14 cellular contexts compared by ENCODE assay signal in genomic region chr11:95156916-95157568, GRCh38.
DNase-seq lines count a peak whose midpoint lies in the region; ATAC-seq and TF ChIP-seq lines count a peak whose summit lies in the region.
"Had no signal": no experiment of that assay in that cellular context is flagged by ENCODE, and none has a peak within 500 bp of the region (broad histone marks: within the 10 kb centered on the region; RNA-seq: fewer than 3 reads in every experiment).

No MANE protein-coding gene starts in this region.

- peaks cover 40% of the 10 kb centered on the region for H3K4me1 Mint-ChIP-seq in activated T-cell treated with anti-CD3 and anti-CD28 coated beads, Interleukin-2, amount 50 U/mL, for 72 hours (ENCODE audit: low read depth)
- peaks cover under 1% of the 10 kb centered on the region for H3K4me1 Mint-ChIP-seq in osteocyte (ENCODE audit: unreplicated experiment)
- peaks cover 29% of the 10 kb centered on the region for H3K4me1 Mint-ChIP-seq in activated CD4-positive, alpha-beta memory T cell treated with anti-CD3 and anti-CD28 coated beads, Interleukin-2, amount 10 ng/mL, durations not matched to agents 7 days and 5 days

- H3K27ac Mint-ChIP-seq in activated T-cell treated with anti-CD3 and anti-CD28 coated beads, Interleukin-2, amount 50 U/mL, for 72 hours, result peak overlapping the region; percentile 1
- peak overlapping the region; percentile 55 for H3K27ac Mint-ChIP-seq in osteocyte (ENCODE audit: unreplicated experiment)
- no peak overlapping the region for H3K27ac Mint-ChIP-seq in activated CD4-positive, alpha-beta memory T cell treated with anti-CD3 and anti-CD28 coated beads, Interleukin-2, amount 10 ng/mL, durations not matched to agents 7 days and 5 days

- no peak for DNase-seq in activated T-cell treated with anti-CD3 and anti-CD28 coated beads, Interleukin-2, amount 50 U/mL, for 72 hours
- DNase-seq in activated T-cell treated with anti-CD3 and anti-CD28 coated beads for 4 hours (no peak), fibroblast of peridontal ligament (ENCODE audit: extremely low read depth) (peak; percentile 31), osteocyte (ENCODE audit: extremely low spot score, unreplicated experiment) (no peak), vagina (ENCODE audit: extremely low spot score in 2 of 2) (no peak), NCI-H1694 treated with DMSO at 0.1 percent for 48 hours (lab: John Stamatoyannopoulos, UW) (no peak)
- DNase-seq in activated CD4-positive, alpha-beta memory T cell treated with anti-CD3 and anti-CD28 coated beads, Interleukin-2, amount 10 ng/mL, durations not matched to agents 7 days and 5 days, result no peak
- DNase-seq: activated CD4-positive, alpha-beta T cell treated with anti-CD3 and anti-CD28 coated beads for 48 hours; dermis blood vessel endothelial cell; NCI-H1436; NK-92 treated with Interleukin-12 subunit alpha and Interleukin-12 subunit beta, amount 100 ng/mL, for 24 hours; SK-N-SH had no signal

- H3K27me3 ChIP-seq in vagina, result no peaks in the 10 kb centered on the region

- peak overlapping the region; percentile 55 for H3K27ac ChIP-seq in vagina

- H3K4me3 Mint-ChIP-seq in activated T-cell treated with anti-CD3 and anti-CD28 coated beads, Interleukin-2, amount 50 U/mL, for 72 hours, result no peak overlapping the region
- no peak overlapping the region for H3K4me3 Mint-ChIP-seq in osteocyte (ENCODE audit: unreplicated experiment)
- H3K4me3 Mint-ChIP-seq in activated CD4-positive, alpha-beta memory T cell treated with anti-CD3 and anti-CD28 coated beads, Interleukin-2, amount 10 ng/mL, durations not matched to agents 7 days and 5 days, result no peak overlapping the region
- H3K4me3 Mint-ChIP-seq: activated naive CD4-positive, alpha-beta T cell treated with anti-CD3 and anti-CD28 coated beads for 36 hours had no signal

- no peaks in the 10 kb centered on the region for H3K9me3 ChIP-seq in vagina
- H3K9me3 ChIP-seq: SK-N-SH had no signal

- intact Hi-C loops in vagina (cut with DNase I), result no loop called here

- H3K36me3 Mint-ChIP-seq in activated T-cell treated with anti-CD3 and anti-CD28 coated beads, Interleukin-2, amount 50 U/mL, for 72 hours (ENCODE audit: insufficient read depth in 2 of 2), result no peaks in the 10 kb centered on the region
- no peaks in the 10 kb centered on the region for H3K36me3 Mint-ChIP-seq in osteocyte (ENCODE audit: unreplicated experiment)
- H3K36me3 Mint-ChIP-seq in activated CD4-positive, alpha-beta memory T cell treated with anti-CD3 and anti-CD28 coated beads, Interleukin-2, amount 10 ng/mL, durations not matched to agents 7 days and 5 days (ENCODE audit: low read depth), result no peaks in the 10 kb centered on the region

- no peak for ATAC-seq in activated T-cell treated with anti-CD3 and anti-CD28 coated beads, Interleukin-2, amount 50 U/mL, for 72 hours (replicated peaks in 1 of 2)
- ATAC-seq in GM21576 (IDR thresholded peaks at IDR 0.05; ENCODE audit: unreplicated experiment), result no peak

- H3K4me3 ChIP-seq in vagina, result no peak overlapping the region

- TF ChIP-seq CTCF in osteocyte (IDR thresholded peaks at IDR 0.05) (no peak), vagina (IDR thresholded peaks at IDR 0.05) (no peak)

- H3K9me3 Mint-ChIP-seq in activated T-cell treated with anti-CD3 and anti-CD28 coated beads, Interleukin-2, amount 50 U/mL, for 72 hours, result no peaks in the 10 kb centered on the region
- no peaks in the 10 kb centered on the region for H3K9me3 Mint-ChIP-seq in osteocyte (ENCODE audit: unreplicated experiment)
- H3K9me3 Mint-ChIP-seq in activated CD4-positive, alpha-beta memory T cell treated with anti-CD3 and anti-CD28 coated beads, Interleukin-2, amount 10 ng/mL, durations not matched to agents 7 days and 5 days, result no peaks in the 10 kb centered on the region
- H3K9me3 Mint-ChIP-seq: activated naive CD4-positive, alpha-beta T cell treated with anti-CD3 and anti-CD28 coated beads for 36 hours had no signal

- no peaks in the 10 kb centered on the region for H3K36me3 ChIP-seq in vagina

- POLR2A ChIA-PET in activated CD4-positive, alpha-beta memory T cell treated with anti-CD3 and anti-CD28 coated beads, Interleukin-2, amount 10 ng/mL, durations not matched to agents 7 days and 5 days (lab: Charles Lee), result interaction anchor here (0.6 to 8.8 kb wide), 5 partner anchors 72 to 577 kb away, joined by 3 to 73 read pairs (median 3); partner anchors contain the start of gene SESN3

- CTCF ChIA-PET in activated CD4-positive, alpha-beta memory T cell treated with anti-CD3 and anti-CD28 coated beads, Interleukin-2, amount 10 ng/mL, durations not matched to agents 7 days and 5 days (lab: Charles Lee), result interaction anchor here (0.6 to 14.8 kb wide), 8 partner anchors 9 to 607 kb away, joined by 3 to 293 read pairs (median 4); partner anchors contain the start of gene SESN3

- TF ChIP-seq POLR2A in vagina (IDR thresholded peaks at IDR 0.05), result no peak

- H3K27me3 Mint-ChIP-seq in activated T-cell treated with anti-CD3 and anti-CD28 coated beads, Interleukin-2, amount 50 U/mL, for 72 hours (ENCODE audit: low read depth), result no peaks in the 10 kb centered on the region
- H3K27me3 Mint-ChIP-seq in osteocyte (ENCODE audit: unreplicated experiment), result no peaks in the 10 kb centered on the region
- H3K27me3 Mint-ChIP-seq in activated CD4-positive, alpha-beta memory T cell treated with anti-CD3 and anti-CD28 coated beads, Interleukin-2, amount 10 ng/mL, durations not matched to agents 7 days and 5 days, result no peaks in the 10 kb centered on the region

- peaks cover 30% of the 10 kb centered on the region for H3K4me1 ChIP-seq in vagina
